10 cellular contexts compared by ENCODE assay signal in genomic region chr10:99395750-99396445, GRCh38. TPM values are rescaled to one million over a fixed set of nuclear protein-coding genes. Genes with fewer than 3 reads are reported as not detected.
DNase-seq lines count a peak whose midpoint lies in the region; ATAC-seq and TF ChIP-seq lines count a peak whose summit lies in the region.
"Had no signal": no experiment of that assay in that cellular context is flagged by ENCODE, and none has a peak within 500 bp of the region (broad histone marks: within the 10 kb centered on the region; RNA-seq: fewer than 3 reads in every experiment).

No MANE protein-coding gene starts in this region.

- no peaks in the 10 kb centered on the region for H3K9me3 Mint-ChIP-seq in activated CD4-positive, alpha-beta T cell treated with anti-CD3 and anti-CD28 coated beads, Interleukin-2, amount 10 ng/mL, durations not matched to agents 7 days and 5 days
- H3K9me3 Mint-ChIP-seq: neural progenitor cell had no signal

- no peak for TF ChIP-seq CTCF in RWPE1 (conservative IDR thresholded peaks at IDR 0.05; ENCODE audit: low read depth)
- TF ChIP-seq CTCF in foreskin fibroblast (IDR thresholded peaks at IDR 0.05; ENCODE audit: low read depth, low read length) = no peak

- H3K4me3 Mint-ChIP-seq in activated CD4-positive, alpha-beta T cell treated with anti-CD3 and anti-CD28 coated beads, Interleukin-2, amount 10 ng/mL, durations not matched to agents 7 days and 5 days = no peak overlapping the region
- H3K4me3 Mint-ChIP-seq: neural progenitor cell had no signal

- CTCF ChIA-PET in activated CD4-positive, alpha-beta T cell treated with anti-CD3 and anti-CD28 coated beads, Interleukin-2, amount 10 ng/mL, durations not matched to agents 7 days and 5 days (lab: Charles Lee) = no interaction called here
- CTCF ChIA-PET in RWPE1 (lab: Yijun Ruan, JAX) = no interaction called here

- no peak for DNase-seq in activated CD4-positive, alpha-beta T cell treated with anti-CD3 and anti-CD28 coated beads, Interleukin-2, amount 10 ng/mL, durations not matched to agents 7 days and 5 days
- no peak for DNase-seq in activated CD4-positive, alpha-beta T cell treated with anti-CD3 and anti-CD28 coated beads, Interleukin-2, amount 50 U/mL, for 48 hours
- DNase-seq in RWPE1 (ENCODE audit: low spot score) (peak; percentile 94), foreskin fibroblast (peak; percentile 81 to 87)
- DNase-seq: activated naive CD4-positive, alpha-beta T cell treated with anti-CD3 and anti-CD28 coated beads, Interleukin-2, amount 50 U/mL, for 16 hours had no signal

- H3K4me3 ChIP-seq in foreskin fibroblast (ENCODE audit: low read depth in 1 of 2, low read length in 2 of 2) = no peak overlapping the region
- H3K4me3 ChIP-seq: neural progenitor cell had no signal

- H3K36me3 Mint-ChIP-seq in activated CD4-positive, alpha-beta T cell treated with anti-CD3 and anti-CD28 coated beads, Interleukin-2, amount 10 ng/mL, durations not matched to agents 7 days and 5 days (ENCODE audit: low read depth) = peaks cover 4% of the 10 kb centered on the region

- H3K27ac ChIP-seq in RWPE1 = no peak overlapping the region
- H3K27ac ChIP-seq in temporal lobe (ENCODE audit: low read depth, low read length) = peak overlapping the region; percentile 71
- H3K27ac ChIP-seq: neural progenitor cell had no signal

- H3K4me1 Mint-ChIP-seq in activated CD4-positive, alpha-beta T cell treated with anti-CD3 and anti-CD28 coated beads, Interleukin-2, amount 10 ng/mL, durations not matched to agents 7 days and 5 days = peaks cover 14% of the 10 kb centered on the region
- H3K4me1 Mint-ChIP-seq: neural progenitor cell had no signal

- no peak for ATAC-seq in GM19324 (IDR thresholded peaks at IDR 0.05; ENCODE audit: low FRiP score, unreplicated experiment)
- no peak for ATAC-seq in HG03095 (IDR thresholded peaks at IDR 0.05; ENCODE audit: unreplicated experiment)
- no peak for ATAC-seq in HG02798 (IDR thresholded peaks at IDR 0.05; ENCODE audit: poor library complexity, unreplicated experiment)

- no peaks in the 10 kb centered on the region for H3K27me3 Mint-ChIP-seq in activated CD4-positive, alpha-beta T cell treated with anti-CD3 and anti-CD28 coated beads, Interleukin-2, amount 10 ng/mL, durations not matched to agents 7 days and 5 days

- peak overlapping the region; percentile 34 for H3K27ac Mint-ChIP-seq in activated CD4-positive, alpha-beta T cell treated with anti-CD3 and anti-CD28 coated beads, Interleukin-2, amount 10 ng/mL, durations not matched to agents 7 days and 5 days
- H3K27ac Mint-ChIP-seq: neural progenitor cell had no signal

- POLR2A ChIA-PET in activated CD4-positive, alpha-beta T cell treated with anti-CD3 and anti-CD28 coated beads, Interleukin-2, amount 10 ng/mL, durations not matched to agents 7 days and 5 days (lab: Charles Lee) = no interaction called here
- POLR2A ChIA-PET in RWPE1 (lab: Yijun Ruan, JAX; ENCODE audit: low non-redundant PET) = no interaction called here

RNA-seq across cellular contexts. Expression of gene GOT1, which starts 34.5 kb away (rescaled TPM):
- 10 to 100 TPM; 26.1 to 33.2 TPM for total RNA-seq in activated CD4-positive, alpha-beta T cell treated with anti-CD3 and anti-CD28 coated beads, Interleukin-2, amount 10 ng/mL, durations not matched to agents 7 days and 5 days
- 14.5 TPM for total RNA-seq in temporal lobe

Comparison
In these comparisons a context has a peak if more than half of its experiments do, and no peak if none do; other contexts are left out.
1. DNase-seq: peak in RWPE1 (single experiment) and foreskin fibroblast (2 of 2); none in activated CD4-positive, alpha-beta T cell treated with anti-CD3 and anti-CD28 coated beads, Interleukin-2, amount 10 ng/mL, durations not matched to agents 7 days and 5 days (single experiment) and activated CD4-positive, alpha-beta T cell treated with anti-CD3 and anti-CD28 coated beads, Interleukin-2, amount 50 U/mL, for 48 hours (0 of 2).